ENCODE assay signal across 1 cellular context in the genomic region with DNA sequence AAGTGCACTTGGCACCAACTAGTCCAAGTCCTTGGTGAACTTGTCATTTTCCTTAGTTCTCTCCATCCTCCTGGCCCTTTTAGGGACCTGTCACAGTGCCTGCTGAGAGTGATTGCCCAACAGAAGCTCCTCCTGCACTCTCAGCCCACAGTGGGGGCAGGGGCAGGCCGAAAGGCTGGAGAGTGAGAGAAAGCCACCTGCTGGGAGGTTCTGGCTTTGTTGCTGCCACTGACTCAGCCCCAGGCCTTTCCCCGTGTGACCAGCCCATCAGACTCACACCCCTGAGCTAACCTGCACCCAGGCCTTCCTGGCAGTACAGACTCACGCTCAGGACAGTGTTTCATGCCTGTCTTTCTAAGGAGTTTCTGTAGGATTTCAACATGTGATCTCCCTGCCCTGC.
TF ChIP-seq lines count a peak whose summit lies in the region.

No MANE protein-coding gene starts in this region.

TF ChIP-seq in K562, 482 proteins besides CTCF, POLR2A, EP300 and RAD21 (continued from another document and continues in another):
- TF ChIP-seq, protein P1, sequence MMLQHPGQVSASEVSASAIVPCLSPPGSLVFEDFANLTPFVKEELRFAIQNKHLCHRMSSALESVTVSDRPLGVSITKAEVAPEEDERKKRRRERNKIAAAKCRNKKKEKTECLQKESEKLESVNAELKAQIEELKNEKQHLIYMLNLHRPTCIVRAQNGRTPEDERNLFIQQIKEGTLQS (IDR thresholded peaks at IDR 0.05), result peak; percentile 42
- TF ChIP-seq, protein P1 (CRISPR knock-in tag; conservative IDR thresholded peaks at IDR 0.05), result no peak
- TF ChIP-seq, protein P2, sequence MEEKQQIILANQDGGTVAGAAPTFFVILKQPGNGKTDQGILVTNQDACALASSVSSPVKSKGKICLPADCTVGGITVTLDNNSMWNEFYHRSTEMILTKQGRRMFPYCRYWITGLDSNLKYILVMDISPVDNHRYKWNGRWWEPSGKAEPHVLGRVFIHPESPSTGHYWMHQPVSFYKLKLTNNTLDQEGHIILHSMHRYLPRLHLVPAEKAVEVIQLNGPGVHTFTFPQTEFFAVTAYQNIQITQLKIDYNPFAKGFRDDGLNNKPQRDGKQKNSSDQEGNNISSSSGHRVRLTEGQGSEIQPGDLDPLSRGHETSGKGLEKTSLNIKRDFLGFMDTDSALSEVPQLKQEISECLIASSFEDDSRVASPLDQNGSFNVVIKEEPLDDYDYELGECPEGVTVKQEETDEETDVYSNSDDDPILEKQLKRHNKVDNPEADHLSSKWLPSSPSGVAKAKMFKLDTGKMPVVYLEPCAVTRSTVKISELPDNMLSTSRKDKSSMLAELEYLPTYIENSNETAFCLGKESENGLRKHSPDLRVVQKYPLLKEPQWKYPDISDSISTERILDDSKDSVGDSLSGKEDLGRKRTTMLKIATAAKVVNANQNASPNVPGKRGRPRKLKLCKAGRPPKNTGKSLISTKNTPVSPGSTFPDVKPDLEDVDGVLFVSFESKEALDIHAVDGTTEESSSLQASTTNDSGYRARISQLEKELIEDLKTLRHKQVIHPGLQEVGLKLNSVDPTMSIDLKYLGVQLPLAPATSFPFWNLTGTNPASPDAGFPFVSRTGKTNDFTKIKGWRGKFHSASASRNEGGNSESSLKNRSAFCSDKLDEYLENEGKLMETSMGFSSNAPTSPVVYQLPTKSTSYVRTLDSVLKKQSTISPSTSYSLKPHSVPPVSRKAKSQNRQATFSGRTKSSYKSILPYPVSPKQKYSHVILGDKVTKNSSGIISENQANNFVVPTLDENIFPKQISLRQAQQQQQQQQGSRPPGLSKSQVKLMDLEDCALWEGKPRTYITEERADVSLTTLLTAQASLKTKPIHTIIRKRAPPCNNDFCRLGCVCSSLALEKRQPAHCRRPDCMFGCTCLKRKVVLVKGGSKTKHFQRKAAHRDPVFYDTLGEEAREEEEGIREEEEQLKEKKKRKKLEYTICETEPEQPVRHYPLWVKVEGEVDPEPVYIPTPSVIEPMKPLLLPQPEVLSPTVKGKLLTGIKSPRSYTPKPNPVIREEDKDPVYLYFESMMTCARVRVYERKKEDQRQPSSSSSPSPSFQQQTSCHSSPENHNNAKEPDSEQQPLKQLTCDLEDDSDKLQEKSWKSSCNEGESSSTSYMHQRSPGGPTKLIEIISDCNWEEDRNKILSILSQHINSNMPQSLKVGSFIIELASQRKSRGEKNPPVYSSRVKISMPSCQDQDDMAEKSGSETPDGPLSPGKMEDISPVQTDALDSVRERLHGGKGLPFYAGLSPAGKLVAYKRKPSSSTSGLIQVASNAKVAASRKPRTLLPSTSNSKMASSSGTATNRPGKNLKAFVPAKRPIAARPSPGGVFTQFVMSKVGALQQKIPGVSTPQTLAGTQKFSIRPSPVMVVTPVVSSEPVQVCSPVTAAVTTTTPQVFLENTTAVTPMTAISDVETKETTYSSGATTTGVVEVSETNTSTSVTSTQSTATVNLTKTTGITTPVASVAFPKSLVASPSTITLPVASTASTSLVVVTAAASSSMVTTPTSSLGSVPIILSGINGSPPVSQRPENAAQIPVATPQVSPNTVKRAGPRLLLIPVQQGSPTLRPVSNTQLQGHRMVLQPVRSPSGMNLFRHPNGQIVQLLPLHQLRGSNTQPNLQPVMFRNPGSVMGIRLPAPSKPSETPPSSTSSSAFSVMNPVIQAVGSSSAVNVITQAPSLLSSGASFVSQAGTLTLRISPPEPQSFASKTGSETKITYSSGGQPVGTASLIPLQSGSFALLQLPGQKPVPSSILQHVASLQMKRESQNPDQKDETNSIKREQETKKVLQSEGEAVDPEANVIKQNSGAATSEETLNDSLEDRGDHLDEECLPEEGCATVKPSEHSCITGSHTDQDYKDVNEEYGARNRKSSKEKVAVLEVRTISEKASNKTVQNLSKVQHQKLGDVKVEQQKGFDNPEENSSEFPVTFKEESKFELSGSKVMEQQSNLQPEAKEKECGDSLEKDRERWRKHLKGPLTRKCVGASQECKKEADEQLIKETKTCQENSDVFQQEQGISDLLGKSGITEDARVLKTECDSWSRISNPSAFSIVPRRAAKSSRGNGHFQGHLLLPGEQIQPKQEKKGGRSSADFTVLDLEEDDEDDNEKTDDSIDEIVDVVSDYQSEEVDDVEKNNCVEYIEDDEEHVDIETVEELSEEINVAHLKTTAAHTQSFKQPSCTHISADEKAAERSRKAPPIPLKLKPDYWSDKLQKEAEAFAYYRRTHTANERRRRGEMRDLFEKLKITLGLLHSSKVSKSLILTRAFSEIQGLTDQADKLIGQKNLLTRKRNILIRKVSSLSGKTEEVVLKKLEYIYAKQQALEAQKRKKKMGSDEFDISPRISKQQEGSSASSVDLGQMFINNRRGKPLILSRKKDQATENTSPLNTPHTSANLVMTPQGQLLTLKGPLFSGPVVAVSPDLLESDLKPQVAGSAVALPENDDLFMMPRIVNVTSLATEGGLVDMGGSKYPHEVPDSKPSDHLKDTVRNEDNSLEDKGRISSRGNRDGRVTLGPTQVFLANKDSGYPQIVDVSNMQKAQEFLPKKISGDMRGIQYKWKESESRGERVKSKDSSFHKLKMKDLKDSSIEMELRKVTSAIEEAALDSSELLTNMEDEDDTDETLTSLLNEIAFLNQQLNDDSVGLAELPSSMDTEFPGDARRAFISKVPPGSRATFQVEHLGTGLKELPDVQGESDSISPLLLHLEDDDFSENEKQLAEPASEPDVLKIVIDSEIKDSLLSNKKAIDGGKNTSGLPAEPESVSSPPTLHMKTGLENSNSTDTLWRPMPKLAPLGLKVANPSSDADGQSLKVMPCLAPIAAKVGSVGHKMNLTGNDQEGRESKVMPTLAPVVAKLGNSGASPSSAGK (IDR thresholded peaks at IDR 0.05), result no peak
- TF ChIP-seq ZNF239 (CRISPR knock-in tag; IDR thresholded peaks at IDR 0.05) (no peak), MAZ (CRISPR knock-in tag; conservative IDR thresholded peaks at IDR 0.05 in 1 of 2, IDR thresholded peaks at IDR 0.05 in 1 of 2) (peak in 1 of 2 experiments; percentile 49; a peak in 1 of 4 replicates), ZNF699 (CRISPR knock-in tag; IDR thresholded peaks at IDR 0.05; ENCODE audit: insufficient replicate concordance) (no peak), EZH2 (IDR thresholded peaks at IDR 0.05; ENCODE audit: borderline replicate concordance, low read depth, low read length) (no peak), CREBBP (IDR thresholded peaks at IDR 0.05; ENCODE audit: low read depth, low read length) (no peak), YY1 (IDR thresholded peaks at IDR 0.05; ENCODE audit: borderline replicate concordance in 1 of 3, control insufficient read depth in 1 of 3, extremely low read depth in 1 of 3, insufficient read depth in 3 of 3, insufficient read length in 1 of 3, insufficient replicate concordance in 2 of 3, low read depth in 1 of 3, low read length in 2 of 3) (peak in 1 of 3 experiments; percentile 36), C11orf30 (IDR thresholded peaks at IDR 0.05; ENCODE audit: low read depth) (no peak), TCF7L2 (IDR thresholded peaks at IDR 0.05; ENCODE audit: low read depth, low read length) (no peak), STAT5A (IDR thresholded peaks at IDR 0.05; ENCODE audit: borderline replicate concordance, low read length) (no peak), NKRF (IDR thresholded peaks at IDR 0.05; ENCODE audit: borderline replicate concordance) (no peak), ZNF431 (CRISPR knock-in tag; IDR thresholded peaks at IDR 0.05) (no peak), TRIM24 (IDR thresholded peaks at IDR 0.05) (0 out of 4 replicates have a peak, but pooled peaks of 1 of the 2 experiments have one; percentile 24), ZSCAN32 (CRISPR knock-in tag; IDR thresholded peaks at IDR 0.05) (no peak), TSC22D4 (tag; IDR thresholded peaks at IDR 0.05) (no peak), ZNF316 (IDR thresholded peaks at IDR 0.05) (0 out of 2 replicates have a peak, but pooled peaks have one; percentile 7), SUPT5H (IDR thresholded peaks at IDR 0.05) (no peak), OTX1 (CRISPR knock-in tag; IDR thresholded peaks at IDR 0.05) (no peak), RBM39 (optimal IDR thresholded peaks at IDR 0.05; ENCODE audit: low read depth, low read length) (no peak), ZNF766 (CRISPR knock-in tag; conservative IDR thresholded peaks at IDR 0.05) (no peak; the same call in 1 of the 2 replicates), ZNF583 (CRISPR knock-in tag; IDR thresholded peaks at IDR 0.05) (no peak), JUND (IDR thresholded peaks at IDR 0.05; ENCODE audit: borderline replicate concordance, low read depth, low read length) (peak; percentile 63), JUND (tag; IDR thresholded peaks at IDR 0.05; ENCODE audit: borderline replicate concordance, low read depth, low read length) (no peak; the same call in 2 of the 3 replicates), SETDB1 (IDR thresholded peaks at IDR 0.05; ENCODE audit: low read length) (no peak), BMI1 (IDR thresholded peaks at IDR 0.05; ENCODE audit: low read length) (no peak), SAFB (IDR thresholded peaks at IDR 0.05; ENCODE audit: borderline replicate concordance, low read depth, low read length) (no peak), MED1 (CRISPR knock-in tag; IDR thresholded peaks at IDR 0.05; ENCODE audit: borderline replicate concordance) (no peak), ZNF282 (CRISPR knock-in tag; IDR thresholded peaks at IDR 0.05) (no peak), CBFA2T2 (conservative IDR thresholded peaks at IDR 0.05) (0 out of 2 replicates have a peak, but pooled peaks have one; percentile 20), E2F1 (CRISPR knock-in tag; IDR thresholded peaks at IDR 0.05) (no peak), CBX1 (IDR thresholded peaks at IDR 0.05; ENCODE audit: low read depth) (no peak), ZNF830 (CRISPR knock-in tag; IDR thresholded peaks at IDR 0.05) (no peak), TFAP4 (CRISPR knock-in tag; IDR thresholded peaks at IDR 0.05; ENCODE audit: borderline replicate concordance) (peak; percentile 50; the same call in 1 of the 2 replicates), POLR2AphosphoS2 (IDR thresholded peaks at IDR 0.05; ENCODE audit: low read length) (no peak), SOX6 (IDR thresholded peaks at IDR 0.05) (peak; percentile 10; the same call in 1 of the 2 replicates)
- TF ChIP-seq, protein P3, sequence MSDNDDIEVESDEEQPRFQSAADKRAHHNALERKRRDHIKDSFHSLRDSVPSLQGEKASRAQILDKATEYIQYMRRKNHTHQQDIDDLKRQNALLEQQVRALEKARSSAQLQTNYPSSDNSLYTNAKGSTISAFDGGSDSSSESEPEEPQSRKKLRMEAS (CRISPR knock-in tag; IDR thresholded peaks at IDR 0.05), result no peak
- TF ChIP-seq, protein P4, sequence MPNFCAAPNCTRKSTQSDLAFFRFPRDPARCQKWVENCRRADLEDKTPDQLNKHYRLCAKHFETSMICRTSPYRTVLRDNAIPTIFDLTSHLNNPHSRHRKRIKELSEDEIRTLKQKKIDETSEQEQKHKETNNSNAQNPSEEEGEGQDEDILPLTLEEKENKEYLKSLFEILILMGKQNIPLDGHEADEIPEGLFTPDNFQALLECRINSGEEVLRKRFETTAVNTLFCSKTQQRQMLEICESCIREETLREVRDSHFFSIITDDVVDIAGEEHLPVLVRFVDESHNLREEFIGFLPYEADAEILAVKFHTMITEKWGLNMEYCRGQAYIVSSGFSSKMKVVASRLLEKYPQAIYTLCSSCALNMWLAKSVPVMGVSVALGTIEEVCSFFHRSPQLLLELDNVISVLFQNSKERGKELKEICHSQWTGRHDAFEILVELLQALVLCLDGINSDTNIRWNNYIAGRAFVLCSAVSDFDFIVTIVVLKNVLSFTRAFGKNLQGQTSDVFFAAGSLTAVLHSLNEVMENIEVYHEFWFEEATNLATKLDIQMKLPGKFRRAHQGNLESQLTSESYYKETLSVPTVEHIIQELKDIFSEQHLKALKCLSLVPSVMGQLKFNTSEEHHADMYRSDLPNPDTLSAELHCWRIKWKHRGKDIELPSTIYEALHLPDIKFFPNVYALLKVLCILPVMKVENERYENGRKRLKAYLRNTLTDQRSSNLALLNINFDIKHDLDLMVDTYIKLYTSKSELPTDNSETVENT (CRISPR knock-in tag; IDR thresholded peaks at IDR 0.05), result no peak
